15 cellular contexts compared by ENCODE assay signal in the genomic region with DNA sequence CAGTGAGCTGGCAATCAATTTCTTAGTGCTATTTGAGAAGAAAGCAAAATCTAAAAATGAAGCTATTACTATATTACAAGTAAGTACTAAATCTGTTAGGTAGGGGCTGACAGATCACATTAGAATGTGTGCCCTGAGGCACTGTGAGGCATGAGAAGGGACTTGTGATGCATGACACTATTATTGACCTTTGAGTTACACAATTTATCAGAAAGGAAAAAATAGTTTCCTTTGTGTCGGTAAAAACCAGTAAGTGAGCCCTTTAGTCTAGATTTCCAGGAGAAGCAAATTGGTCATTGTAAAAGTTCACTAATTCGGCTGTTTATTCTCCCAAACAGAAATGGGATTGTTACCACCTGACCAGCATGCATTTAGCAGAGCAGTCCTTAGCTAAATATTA.
"Had no signal": no experiment of that assay in that cellular context is flagged by ENCODE, and none has a peak within 500 bp of the region (broad histone marks: within the 10 kb centered on the region; RNA-seq: fewer than 3 reads in every experiment).

No MANE protein-coding gene starts in this region.

- DNase-seq: activated CD4-positive, alpha-beta T cell treated with anti-CD3 and anti-CD28 coated beads for 1 hour; activated CD4-positive, alpha-beta T cell treated with anti-CD3 and anti-CD28 coated beads, Interleukin-2, amount 50 U/mL, for 4 hours; activated naive CD4-positive, alpha-beta T cell; activated naive CD8-positive, alpha-beta T cell treated with anti-CD3 and anti-CD28 coated beads, Interleukin-2, amount 10 ng/mL, durations not matched to agents 7 days and 5 days; activated T-cell treated with anti-CD3 and anti-CD28 coated beads for 4 hours; anterior cingulate cortex; dermis blood vessel endothelial cell; hypothalamus; left cardiac atrium; lower lobe of right lung; naive thymus-derived CD4-positive, alpha-beta T cell; ovary; T-helper 1 cell; thyroid gland had no signal

- H3K4me3 ChIP-seq: lower lobe of right lung, ovary, thyroid gland had no signal

- ATAC-seq: left cardiac atrium; lower lobe of right lung; naive thymus-derived CD4-positive, alpha-beta T cell; stimulated activated effector memory CD8-positive, alpha-beta T cell treated with anti-CD3 and anti-CD28 coated beads, Interleukin-12 subunit alpha, Interleukin-12 subunit beta, amount 100 ng/mL, for 72 hours had no signal

- H3K36me3 ChIP-seq: lower lobe of right lung, ovary, thyroid gland had no signal

- H3K9me3 ChIP-seq: lower lobe of right lung, ovary, thyroid gland had no signal

- H3K4me1 ChIP-seq: lower lobe of right lung, thyroid gland had no signal
